Comparison of ENCODE assay signal across 27 cellular contexts in genomic region chr10:818526-819220, GRCh38.
DNase-seq lines count a peak whose midpoint lies in the region; ATAC-seq, FAIRE-seq and TF ChIP-seq lines count a peak whose summit lies in the region.
"Had no signal": no experiment of that assay in that cellular context is flagged by ENCODE, and none has a peak within 500 bp of the region (broad histone marks: within the 10 kb centered on the region; RNA-seq: fewer than 3 reads in every experiment).

No MANE protein-coding gene starts in this region.

- SMC1A ChIA-PET in GM12878 (lab: Charles Lee; ENCODE audit: uncharacterized antibody, unreplicated experiment), result interaction anchor here (0.6 kb wide), 1 partner anchor 104 kb away, joined by 3 read pairs; no protein-coding TSS in a partner anchor

- no peak overlapping the region for H3K4me3 ChIP-seq in GM12878
- H3K4me3 ChIP-seq in mesendoderm (ENCODE audit: low read length), result no peak overlapping the region
- H3K4me3 ChIP-seq in SK-N-SH (ENCODE audit: low read depth in 2 of 2, low read length in 1 of 2), result no peak overlapping the region
- H3K4me3 ChIP-seq: dorsolateral prefrontal cortex, right lobe of liver, SJCRH30, tibial nerve had no signal

- H3K9me3 Mint-ChIP-seq in osteocyte (ENCODE audit: unreplicated experiment), result no peaks in the 10 kb centered on the region
- H3K9me3 Mint-ChIP-seq: activated CD4-positive, alpha-beta memory T cell treated with anti-CD3 and anti-CD28 coated beads, Interleukin-2, amount 10 ng/mL, durations not matched to agents 7 days and 5 days; activated naive CD4-positive, alpha-beta T cell treated with anti-CD3 and anti-CD28 coated beads, Interleukin-2, amount 50 U/mL, for 24 hours; brain had no signal

- no peaks in the 10 kb centered on the region for H3F3A ChIP-seq in SK-N-SH (replicated peaks; ENCODE audit: insufficient read depth)

- ATAC-seq in GM12878, result peak; percentile 39; the same call in 2 of the 3 replicates
- ATAC-seq: right lobe of liver; stimulated activated naive CD8-positive, alpha-beta T cell treated with anti-CD3 and anti-CD28 coated beads, Interleukin-15, Interleukin-2, amounts not matched to agents 100 U/mL and 50 U/mL, for 24 hours; T-helper 17 cell had no signal

- no peak overlapping the region for H2BK5ac ChIP-seq in mesendoderm (ENCODE audit: low read length)

- TF ChIP-seq RAD21 in GM12878 (IDR thresholded peaks at IDR 0.05; ENCODE audit: insufficient read depth, low read depth, low read length) (no peak), SK-N-SH (IDR thresholded peaks at IDR 0.05; ENCODE audit: low read length) (no peak)

- intact Hi-C loops in GM12878 (cut with micrococcal nuclease; ENCODE audit: unreplicated experiment), result no loop called here

- no peak overlapping the region for H3K4me3 Mint-ChIP-seq in osteocyte (ENCODE audit: unreplicated experiment)
- H3K4me3 Mint-ChIP-seq: activated CD4-positive, alpha-beta memory T cell treated with anti-CD3 and anti-CD28 coated beads, Interleukin-2, amount 10 ng/mL, durations not matched to agents 7 days and 5 days; activated naive CD4-positive, alpha-beta T cell treated with anti-CD3 and anti-CD28 coated beads, Interleukin-2, amount 50 U/mL, for 24 hours; brain; T-helper 17 cell had no signal

- H4K20me1 ChIP-seq in GM12878 (ENCODE audit: control insufficient read depth, insufficient read depth) (no peaks in the 10 kb centered on the region), SK-N-SH (ENCODE audit: insufficient read depth) (no peaks in the 10 kb centered on the region)

- peaks cover 3% of the 10 kb centered on the region for H3K79me1 ChIP-seq in mesendoderm (ENCODE audit: low read length)

- H2AK5ac ChIP-seq in mesendoderm (ENCODE audit: low read length), result no peak overlapping the region

- TF ChIP-seq EP300 in GM12878 (IDR thresholded peaks at IDR 0.05; ENCODE audit: borderline replicate concordance in 1 of 2, control insufficient read depth in 1 of 2, low read depth in 2 of 2, low read length in 2 of 2), result no peak
- TF ChIP-seq EP300 in SK-N-SH (IDR thresholded peaks at IDR 0.05; ENCODE audit: borderline replicate concordance in 1 of 2, low read depth in 1 of 2, low read length in 1 of 2), result no peak

- H3K27ac ChIP-seq in GM12878 (ENCODE audit: control insufficient read depth, insufficient read depth) (peak overlapping the region; percentile 22; the same call in 1 of the 2 replicates), mesendoderm (ENCODE audit: low read depth, low read length) (no peak overlapping the region), SK-N-SH (ENCODE audit: low read depth in 2 of 2, low read length in 1 of 2) (no peak overlapping the region)
- H3K27ac ChIP-seq: dorsolateral prefrontal cortex, right lobe of liver, SJCRH30 had no signal

- H3K36me3 Mint-ChIP-seq in osteocyte (ENCODE audit: unreplicated experiment), result peaks cover 47% of the 10 kb centered on the region

- H3K4me2 ChIP-seq in GM12878 (ENCODE audit: control insufficient read depth, insufficient read depth), result no peak overlapping the region
- H3K4me2 ChIP-seq in mesendoderm (ENCODE audit: low read length), result no peak overlapping the region
- no peak overlapping the region for H3K4me2 ChIP-seq in SK-N-SH

- peak; percentile 37 for DNase-seq in CD1c-positive myeloid dendritic cell (ENCODE audit: extremely low spot score)
- no peak for DNase-seq in GM18507 (ENCODE audit: extremely low spot score, insufficient read length, low read depth)
- DNase-seq in GM12878 (ENCODE audit: low read depth, low spot score), result peak; percentile 15
- DNase-seq in osteocyte (ENCODE audit: extremely low spot score, unreplicated experiment), result no peak
- no peak for DNase-seq in mesendoderm
- DNase-seq in SK-N-SH, result no peak
- DNase-seq in HUDEP-2 (lab: John Stamatoyannopoulos, UW; ENCODE audit: unreplicated experiment in 76 of 76), result no peak
- DNase-seq: activated CD4-positive, alpha-beta memory T cell treated with anti-CD3 and anti-CD28 coated beads, Interleukin-2, amount 10 ng/mL, durations not matched to agents 7 days and 5 days; activated CD4-positive, CD25-positive, alpha-beta regulatory T cell; activated T-cell treated with anti-CD3 and anti-CD28 coated beads, Interleukin-2, amount 50 U/mL, for 48 hours; AML-193; Caco-2; foreskin melanocyte; H7; MM.1S; NCI-H146; NCI-H2171; NCI-H526 treated with DMSO at 0.1 percent for 48 hours; OCI-M1; right lobe of liver; SJCRH30; stimulated activated naive CD8-positive, alpha-beta T cell treated with anti-CD3 and anti-CD28 coated beads, Interleukin-15, Interleukin-2, amounts not matched to agents 100 U/mL and 50 U/mL, for 24 hours; T-helper 17 cell had no signal

- in situ Hi-C loops in GM12878 (cut with MboI), result no loop called here

- FAIRE-seq in GM18507 (lab: Jason Lieb, UNC) (peak; percentile 44), GM12878 (lab: Jason Lieb, UNC) (no peak)

- no peak for TF ChIP-seq POLR2A in GM12878 (IDR thresholded peaks at IDR 0.05; ENCODE audit: low read depth, low read length)

- CTCF ChIA-PET in GM12878 (lab: Yijun Ruan, JAX) (no interaction called here), SK-N-SH (lab: Yijun Ruan, JAX) (interaction anchor here (1.1 to 1.5 kb wide), 2 partner anchors 9 to 11 kb away, joined by 4 to 7 read pairs; no protein-coding TSS in a partner anchor)

- H3K4me1 ChIP-seq in GM12878 (ENCODE audit: control insufficient read depth, insufficient read depth, low read length) (peaks cover 19% of the 10 kb centered on the region), mesendoderm (ENCODE audit: control insufficient read depth, low read depth, low read length) (no peaks in the 10 kb centered on the region), SK-N-SH (ENCODE audit: control insufficient read depth in 1 of 2, insufficient read depth in 2 of 2, low read depth in 1 of 2, low read length in 1 of 2) (no peaks in the 10 kb centered on the region)
- H3K4me1 ChIP-seq: Caco-2, right lobe of liver, SJCRH30 had no signal

- peaks cover 45 to 60% of the 10 kb centered on the region in 2 experiments for H3K36me3 ChIP-seq in GM12878 (ENCODE audit: control insufficient read depth in 2 of 2, insufficient read depth in 2 of 2, low read length in 1 of 2)
- H3K36me3 ChIP-seq in mesendoderm (ENCODE audit: control insufficient read depth, insufficient read depth, low read length), result peaks cover 36% of the 10 kb centered on the region
- H3K36me3 ChIP-seq in SK-N-SH (replicated peaks in 1 of 2; ENCODE audit: control insufficient read depth in 1 of 2, insufficient read depth in 2 of 2, low read length in 1 of 2), result peaks cover 58 to 92% of the 10 kb centered on the region in 2 experiments

- no peak overlapping the region for H3K4ac ChIP-seq in mesendoderm (ENCODE audit: low read depth, low read length)

- no peak overlapping the region for H2AFZ ChIP-seq in GM12878 (ENCODE audit: control insufficient read depth, low read depth, low read length)
- no peak overlapping the region for H2AFZ ChIP-seq in SK-N-SH (ENCODE audit: low read depth)

- H3K4me1 Mint-ChIP-seq in osteocyte (ENCODE audit: unreplicated experiment), result peaks cover 19% of the 10 kb centered on the region
- H3K4me1 Mint-ChIP-seq: brain had no signal

- H3K27me3 Mint-ChIP-seq in osteocyte (ENCODE audit: unreplicated experiment), result no peaks in the 10 kb centered on the region
- H3K27me3 Mint-ChIP-seq: activated CD4-positive, alpha-beta memory T cell treated with anti-CD3 and anti-CD28 coated beads, Interleukin-2, amount 10 ng/mL, durations not matched to agents 7 days and 5 days; activated naive CD4-positive, alpha-beta T cell treated with anti-CD3 and anti-CD28 coated beads, Interleukin-2, amount 50 U/mL, for 24 hours; brain; T-helper 17 cell had no signal

- H4K8ac ChIP-seq in mesendoderm (ENCODE audit: low read depth, low read length), result no peak overlapping the region

- H3K18ac ChIP-seq in mesendoderm (ENCODE audit: low read length), result no peak overlapping the region

- POLR2A ChIA-PET in GM12878 (lab: Charles Lee), result no interaction called here
- POLR2A ChIA-PET in SK-N-SH (lab: Yijun Ruan, JAX), result no interaction called here

- WGBS in GM12878 (ENCODE audit: insufficient coverage, insufficient replicate concordance, low lambda C conversion rate, missing lambda C conversion rate), result 42% methylated on average over 9 of the region's 9 CpGs
- WGBS in mesendoderm (ENCODE audit: extremely low coverage, insufficient coverage, low lambda C conversion rate), result no CpG with 5 or more reads among the region's 9 CpGs
- 97% methylated on average over 9 of the region's 9 CpGs for WGBS in SK-N-SH (ENCODE audit: low lambda C conversion rate)

- H3K9ac ChIP-seq in GM12878 (ENCODE audit: control insufficient read depth, insufficient read depth, low read length) (no peak overlapping the region), mesendoderm (ENCODE audit: low read length) (no peak overlapping the region), SK-N-SH (no peak overlapping the region)

- H3K23ac ChIP-seq in mesendoderm (ENCODE audit: low read length), result no peak overlapping the region

- no TSS peak for BruUV-seq in GM12878 (replicated peaks; lab: Mats Ljungman, UMichigan)

- H3K79me2 ChIP-seq in GM12878 (ENCODE audit: control insufficient read depth, insufficient read depth, low read length) (no peaks in the 10 kb centered on the region), mesendoderm (ENCODE audit: control insufficient read depth, insufficient read depth, low read length) (no peaks in the 10 kb centered on the region), SK-N-SH (ENCODE audit: insufficient read depth) (no peaks in the 10 kb centered on the region)

- no peak overlapping the region for H2BK120ac ChIP-seq in mesendoderm (ENCODE audit: low read depth, low read length)

- no peak overlapping the region for H3K56ac ChIP-seq in mesendoderm (ENCODE audit: low read length)

- no peaks in the 10 kb centered on the region for H3K27me3 ChIP-seq in GM12878 (replicated peaks in 1 of 2; ENCODE audit: control insufficient read depth in 2 of 2, insufficient read depth in 2 of 2, low read length in 1 of 2)
- H3K27me3 ChIP-seq in mesendoderm (ENCODE audit: insufficient read depth, low read length, poor library complexity), result no peaks in the 10 kb centered on the region
- no peaks in the 10 kb centered on the region for H3K27me3 ChIP-seq in SK-N-SH (ENCODE audit: insufficient read depth)
- H3K27me3 ChIP-seq: dorsolateral prefrontal cortex, right lobe of liver, SJCRH30, tibial nerve had no signal

- H3K9me3 ChIP-seq in GM12878 (replicated peaks; ENCODE audit: control insufficient read depth, insufficient read depth, low read length) (no peaks in the 10 kb centered on the region), SK-N-SH (no peaks in the 10 kb centered on the region)
- H3K9me3 ChIP-seq: Caco-2, right lobe of liver, SJCRH30, tibial nerve had no signal

- peak overlapping the region; percentile 58 for H3K27ac Mint-ChIP-seq in osteocyte (ENCODE audit: unreplicated experiment)
- H3K27ac Mint-ChIP-seq: activated CD4-positive, alpha-beta memory T cell treated with anti-CD3 and anti-CD28 coated beads, Interleukin-2, amount 10 ng/mL, durations not matched to agents 7 days and 5 days; T-helper 17 cell had no signal

- no peaks in the 10 kb centered on the region for H3K9me2 ChIP-seq in SK-N-SH

- H4K5ac ChIP-seq in mesendoderm (ENCODE audit: low read length), result no peak overlapping the region

- RAD21 ChIA-PET in GM12878 (lab: Charles Lee; ENCODE audit: unreplicated experiment), result no interaction called here

- TF ChIP-seq CTCF in GM12878 (IDR thresholded peaks at IDR 0.05 in 2 of 3, conservative IDR thresholded peaks at IDR 0.05 in 1 of 3; ENCODE audit: control insufficient read depth in 2 of 3, extremely low read depth in 1 of 3, insufficient read depth in 1 of 3, low read depth in 3 of 3, low read length in 3 of 3), result no peak
- TF ChIP-seq CTCF in osteocyte (IDR thresholded peaks at IDR 0.05), result no peak
- TF ChIP-seq CTCF in SK-N-SH (IDR thresholded peaks at IDR 0.05), result no peak

- no peak overlapping the region for H2BK15ac ChIP-seq in mesendoderm (replicated peaks; ENCODE audit: low read depth)

Comparison
In these comparisons a context has a peak if more than half of its experiments do, and no peak if none do; other contexts are left out.
1. DNase-seq: peak in CD1c-positive myeloid dendritic cell (single experiment) and GM12878 (single experiment); none in GM18507 (single experiment), osteocyte (single experiment), mesendoderm (single experiment), SK-N-SH (single experiment) and HUDEP-2 (0 of 76).